23 cellular contexts compared by ENCODE assay signal in genomic region chr9:88813810-88814209, GRCh38.
DNase-seq lines count a peak whose midpoint lies in the region; ATAC-seq, FAIRE-seq and TF ChIP-seq lines count a peak whose summit lies in the region.
"Had no signal": no experiment of that assay in that cellular context is flagged by ENCODE, and none has a peak within 500 bp of the region (broad histone marks: within the 10 kb centered on the region; RNA-seq: fewer than 3 reads in every experiment).

No MANE protein-coding gene starts in this region.

- H3K9me3 Mint-ChIP-seq in Caco-2 (ENCODE audit: unreplicated experiment): no peaks in the 10 kb centered on the region

- TF ChIP-seq POLR2A in HepG2 (IDR thresholded peaks at IDR 0.05; ENCODE audit: insufficient read depth in 1 of 2, low read depth in 2 of 2, low read length in 2 of 2): no peak
- no peak for TF ChIP-seq POLR2A in right lobe of liver (IDR thresholded peaks at IDR 0.05)

- TF ChIP-seq CTCF in HepG2 (CRISPR knock-in tag; IDR thresholded peaks at IDR 0.05) (no peak), right lobe of liver (IDR thresholded peaks at IDR 0.05) (no peak), Caco-2 (IDR thresholded peaks at IDR 0.05; ENCODE audit: insufficient read depth in 1 of 2, low read depth in 1 of 2, low read length in 1 of 2, severe bottlenecking in 1 of 2, unreplicated experiment in 1 of 2) (no peak), osteoblast (IDR thresholded peaks at IDR 0.05; ENCODE audit: extremely low read depth, low read depth, low read length) (no peak)

- peaks cover 14% of the 10 kb centered on the region for H3K4me1 ChIP-seq in HepG2 (ENCODE audit: insufficient read depth, low read length)
- no peaks in the 10 kb centered on the region for H3K4me1 ChIP-seq in right lobe of liver
- H3K4me1 ChIP-seq in mesenchymal stem cell (ENCODE audit: control insufficient read depth, insufficient read depth, low read depth, low read length): peaks cover 21% of the 10 kb centered on the region
- H3K4me1 ChIP-seq in Caco-2: no peaks in the 10 kb centered on the region
- H3K4me1 ChIP-seq in osteoblast (ENCODE audit: insufficient read depth, low read length): peaks cover 52% of the 10 kb centered on the region
- H3K4me1 ChIP-seq: SJCRH30 had no signal

- peak overlapping the region; percentile 44 for H2BK120ac ChIP-seq in mesenchymal stem cell (ENCODE audit: low read depth, low read length)

- intact Hi-C loops in HepG2 (cut with micrococcal nuclease; ENCODE audit: unreplicated experiment) (loop anchor here (1.0 kb wide), 1 partner anchor 162 kb away; no protein-coding TSS in a partner anchor), right lobe of liver (cut with DNase I) (no loop called here), Caco-2 (cut with micrococcal nuclease; ENCODE audit: unreplicated experiment) (no loop called here)

- H3K79me2 ChIP-seq in HepG2 (ENCODE audit: insufficient read depth, low read length) (no peaks in the 10 kb centered on the region), osteoblast (ENCODE audit: insufficient read depth, low read length) (no peaks in the 10 kb centered on the region)

- DNase-seq in HepG2 (ENCODE audit: low spot score) (peak; percentile 18), right lobe of liver (no peak), RPMI7951 (ENCODE audit: low read depth) (peak; percentile 73), mesenchymal stem cell (peak; percentile 48), Caco-2 (no peak), osteoblast (ENCODE audit: insufficient read length, low spot score, missing footprints) (no peak), NCI-H1417 treated with DMSO at 0.1 percent for 48 hours (lab: John Stamatoyannopoulos, UW) (no peak)
- DNase-seq: C1 segment of cervical spinal cord; CD4-positive, alpha-beta memory T cell; COR-L47; GF-D8; KBM-7; MV-4-11; NCI-H1105; NCI-H146; NCI-H1930; NCI-H2107; NCI-H524; NCI-H774; SJCRH30 had no signal

- no peaks in the 10 kb centered on the region for H3K36me3 ChIP-seq in HepG2 (replicated peaks in 1 of 2; ENCODE audit: control insufficient read depth in 1 of 2, insufficient read depth in 2 of 2, low read length in 2 of 2)
- H3K36me3 ChIP-seq in right lobe of liver: no peaks in the 10 kb centered on the region
- H3K36me3 ChIP-seq in mesenchymal stem cell (ENCODE audit: control insufficient read depth in 1 of 2, insufficient read depth in 2 of 2, low read depth in 1 of 2, low read length in 2 of 2): no peaks in the 10 kb centered on the region
- no peaks in the 10 kb centered on the region for H3K36me3 ChIP-seq in Caco-2 (ENCODE audit: control insufficient read depth, insufficient read depth, low read length)
- no peaks in the 10 kb centered on the region for H3K36me3 ChIP-seq in osteoblast (ENCODE audit: insufficient read depth, low read length)
- H3K36me3 ChIP-seq: SJCRH30 had no signal

- H3K27ac ChIP-seq in HepG2 (ENCODE audit: extremely low read length, insufficient read depth, low read length) (no peak overlapping the region), right lobe of liver (no peak overlapping the region), mesenchymal stem cell (ENCODE audit: low read length, poor library complexity, severe bottlenecking) (no peak overlapping the region), osteoblast (ENCODE audit: low read depth, low read length) (no peak overlapping the region)
- H3K27ac ChIP-seq: SJCRH30 had no signal

- no peaks in the 10 kb centered on the region for H3K36me3 Mint-ChIP-seq in Caco-2 (ENCODE audit: insufficient read depth, unreplicated experiment)
- H3K36me3 Mint-ChIP-seq: CD4-positive, alpha-beta memory T cell had no signal

- H3K4me3 Mint-ChIP-seq in Caco-2 (ENCODE audit: unreplicated experiment): no peak overlapping the region
- H3K4me3 Mint-ChIP-seq: CD4-positive, alpha-beta memory T cell had no signal

- peak overlapping the region in 1 of 2 experiments; percentile 41 for H2BK12ac ChIP-seq in mesenchymal stem cell (ENCODE audit: low read length in 2 of 2)

- no peak overlapping the region for H2AK5ac ChIP-seq in mesenchymal stem cell (ENCODE audit: low read length, severe bottlenecking)

- H4K8ac ChIP-seq in mesenchymal stem cell (ENCODE audit: low read length): no peak overlapping the region

- H3K18ac ChIP-seq in mesenchymal stem cell (ENCODE audit: low read depth in 1 of 2, low read length in 2 of 2): no peak overlapping the region

- no peaks in the 10 kb centered on the region for H3K4me1 Mint-ChIP-seq in Caco-2 (ENCODE audit: low read depth, unreplicated experiment)
- H3K4me1 Mint-ChIP-seq: CD4-positive, alpha-beta memory T cell had no signal

- POLR2A ChIA-PET in HepG2 (lab: Yijun Ruan, JAX) (no interaction called here), Caco-2 (lab: Charles Lee) (interaction anchor here (0.6 kb wide), 1 partner anchor 153 kb away, joined by 4 read pairs; no protein-coding TSS in a partner anchor)

- no peak overlapping the region for H2BK5ac ChIP-seq in mesenchymal stem cell (ENCODE audit: low read depth, low read length, poor library complexity, severe bottlenecking)

- ATAC-seq in HepG2 (peak; percentile 54), right lobe of liver (no peak)

- H4K20me1 ChIP-seq in HepG2 (ENCODE audit: insufficient read depth, low read length) (no peaks in the 10 kb centered on the region), osteoblast (ENCODE audit: insufficient read depth, low read length) (no peaks in the 10 kb centered on the region)

- no peak for TF ChIP-seq RAD21 in HepG2 (CRISPR knock-in tag; IDR thresholded peaks at IDR 0.05)

- H3K27me3 Mint-ChIP-seq in Caco-2 (ENCODE audit: insufficient read depth, unreplicated experiment): no peaks in the 10 kb centered on the region

- no peak overlapping the region for H3K9ac ChIP-seq in HepG2 (ENCODE audit: insufficient read depth, low read depth, low read length)
- H3K9ac ChIP-seq in mesenchymal stem cell (ENCODE audit: low read length): no peak overlapping the region

- H2BK15ac ChIP-seq in mesenchymal stem cell (ENCODE audit: low read depth, poor library complexity, severe bottlenecking): peak overlapping the region; percentile 66

- H3K27ac Mint-ChIP-seq in Caco-2 (ENCODE audit: unreplicated experiment): no peak overlapping the region
- H3K27ac Mint-ChIP-seq: CD4-positive, alpha-beta memory T cell had no signal

- H3K4me3 ChIP-seq in HepG2 (replicated peaks in 1 of 3; ENCODE audit: insufficient read depth in 1 of 3, low read depth in 2 of 3, low read length in 3 of 3): no peak overlapping the region
- H3K4me3 ChIP-seq in right lobe of liver: no peak overlapping the region
- no peak overlapping the region for H3K4me3 ChIP-seq in mesenchymal stem cell (ENCODE audit: insufficient read depth in 1 of 2, low read depth in 1 of 2, low read length in 2 of 2)
- H3K4me3 ChIP-seq in Caco-2 (ENCODE audit: low read depth, low read length): no peak overlapping the region
- H3K4me3 ChIP-seq in osteoblast (ENCODE audit: insufficient read depth, low read length): no peak overlapping the region
- H3K4me3 ChIP-seq: A549, SJCRH30 had no signal

- in situ Hi-C loops in HepG2 (cut with HindIII; ENCODE audit: extremely low pct_ligation_motif_present, low pct_unique_long_range_greater_than_20kb): no loop called here

- no TSS peak for BruUV-seq in HepG2 (replicated peaks; lab: Mats Ljungman, UMichigan)
- BruUV-seq in Caco-2 (replicated peaks; lab: Mats Ljungman, UMichigan): no TSS peak

- CTCF ChIA-PET in HepG2 (lab: Yijun Ruan, JAX; ENCODE audit: low intra/inter-chr PET ratio, low total read pairs): no interaction called here
- CTCF ChIA-PET in Caco-2 (lab: Charles Lee): no interaction called here

- no peak overlapping the region for H3K4ac ChIP-seq in mesenchymal stem cell (ENCODE audit: low read depth in 1 of 2, low read length in 2 of 2)

- 9% methylated on average over 4 of the region's 4 CpGs for WGBS in HepG2 (ENCODE audit: low lambda C conversion rate)
- 55% methylated on average over 4 of the region's 4 CpGs for WGBS in right lobe of liver (ENCODE audit: insufficient coverage, low coverage, low lambda C conversion rate, missing lambda C conversion rate)
- WGBS in mesenchymal stem cell: 62% methylated on average over 4 of the region's 4 CpGs

- H4K91ac ChIP-seq in mesenchymal stem cell (ENCODE audit: low read length): no peak overlapping the region

- H3K23ac ChIP-seq in mesenchymal stem cell (ENCODE audit: low read length in 2 of 2): no peak overlapping the region

- H3K9me3 ChIP-seq in HepG2 (ENCODE audit: low read length): no peaks in the 10 kb centered on the region
- H3K9me3 ChIP-seq in right lobe of liver: no peaks in the 10 kb centered on the region
- no peaks in the 10 kb centered on the region for H3K9me3 ChIP-seq in mesenchymal stem cell (ENCODE audit: control insufficient read depth, low read length)
- H3K9me3 ChIP-seq in Caco-2: no peaks in the 10 kb centered on the region
- H3K9me3 ChIP-seq in osteoblast (ENCODE audit: low read depth, low read length): no peaks in the 10 kb centered on the region
- H3K9me3 ChIP-seq: A549, SJCRH30 had no signal

- FAIRE-seq in HepG2 (lab: Jason Lieb, UNC): no peak
- FAIRE-seq: A549, GM12891, RCC 7860 had no signal

- no peak overlapping the region for H3K4me2 ChIP-seq in HepG2 (ENCODE audit: low read depth, low read length)
- no peak overlapping the region for H3K4me2 ChIP-seq in mesenchymal stem cell (ENCODE audit: low read length, poor library complexity, severe bottlenecking)
- no peak overlapping the region for H3K4me2 ChIP-seq in osteoblast (ENCODE audit: insufficient read depth, low read length)

- H3K79me1 ChIP-seq in mesenchymal stem cell (replicated peaks; ENCODE audit: low read length, poor library complexity, severe bottlenecking): no peaks in the 10 kb centered on the region

- H3K27me3 ChIP-seq in HepG2 (ENCODE audit: control insufficient read depth in 1 of 2, insufficient read depth in 2 of 2, low read length in 2 of 2) (peaks cover 0 to 3% of the 10 kb centered on the region in 2 experiments; a peak in 1 of 5 replicates), right lobe of liver (no peaks in the 10 kb centered on the region), mesenchymal stem cell (ENCODE audit: control insufficient read depth in 1 of 2, insufficient read depth in 1 of 2, low read length in 2 of 2) (no peaks in the 10 kb centered on the region), Caco-2 (replicated peaks; ENCODE audit: control insufficient read depth, insufficient read depth, low read length) (no peaks in the 10 kb centered on the region), osteoblast (ENCODE audit: insufficient read depth, low read length) (no peaks in the 10 kb centered on the region)
- H3K27me3 ChIP-seq: SJCRH30 had no signal

- peak in 1 of 2 experiments; percentile 38; a peak in 1 of 4 replicates for TF ChIP-seq EP300 in HepG2 (IDR thresholded peaks at IDR 0.05; ENCODE audit: low read depth in 2 of 2, low read length in 2 of 2)
- TF ChIP-seq EP300 in HepG2 (CRISPR knock-in tag; IDR thresholded peaks at IDR 0.05; ENCODE audit: borderline replicate concordance): no peak

- H3K14ac ChIP-seq in mesenchymal stem cell (ENCODE audit: low read length in 2 of 2): no peak overlapping the region

- H2AFZ ChIP-seq in HepG2 (ENCODE audit: low read length) (no peak overlapping the region), mesenchymal stem cell (ENCODE audit: low read depth, low read length) (no peak overlapping the region), osteoblast (ENCODE audit: low read length) (no peak overlapping the region)

TF ChIP-seq in HepG2, 621 proteins besides CTCF, POLR2A, EP300 and RAD21 (continues in another document):
- TF ChIP-seq RXRB (CRISPR knock-in tag; IDR thresholded peaks at IDR 0.05; ENCODE audit: borderline replicate concordance) (0 out of 2 replicates have a peak, but pooled peaks have one; percentile 23), MLLT10 (CRISPR knock-in tag; IDR thresholded peaks at IDR 0.05) (no peak)

Comparison
In these comparisons a context has a peak if more than half of its experiments do, and no peak if none do; other contexts are left out.
1. DNase-seq: peak in HepG2 (single experiment), RPMI7951 (single experiment) and mesenchymal stem cell (single experiment); none in right lobe of liver (0 of 3), Caco-2 (0 of 2), osteoblast (single experiment) and NCI-H1417 treated with DMSO at 0.1 percent for 48 hours (single experiment).